ENCODE assay signal across 8 cellular contexts in genomic region chrX:12974797-12975669, GRCh38. TPM values are rescaled to one million over a fixed set of nuclear protein-coding genes. Genes with fewer than 3 reads are reported as not detected.
DNase-seq lines count a peak whose midpoint lies in the region; ATAC-seq and TF ChIP-seq lines count a peak whose summit lies in the region.

TMSB4X (plus strand) TSS chrX:12975110.

- H3K27ac Mint-ChIP-seq in T-helper 2 cell treated with Interferon-gamma antibody and Interleukin-4, amounts not matched to agents 5 μg/mL and 100 μg/mL, for 36 hours = peak within 1 kb of the TSS; percentile 99

- H3K9me3 ChIP-seq in psoas muscle (no peaks in the 10 kb centered on the region), uterus (no peaks in the 10 kb centered on the region)

- peak within 1 kb of the TSS; percentile 99 for H3K4me3 Mint-ChIP-seq in T-helper 2 cell treated with Interferon-gamma antibody and Interleukin-4, amounts not matched to agents 5 μg/mL and 100 μg/mL, for 36 hours

- 1 to 20% (median 1%) methylated on average over 35 to 60 of the region's 60 CpGs for WGBS in psoas muscle, 3 donors

- ATAC-seq in HG02763 (IDR thresholded peaks at IDR 0.05; ENCODE audit: unreplicated experiment) (peak; percentile 38), left ventricle myocardium superior (peak; percentile 85), psoas muscle (peak; percentile 73 to 83 (median 76))

- H3K9me3 Mint-ChIP-seq in T-helper 2 cell treated with Interferon-gamma antibody and Interleukin-4, amounts not matched to agents 5 μg/mL and 100 μg/mL, for 36 hours = no peaks in the 10 kb centered on the region

- H3K27ac ChIP-seq in angular gyrus (ENCODE audit: low read depth, low read length) (peak within 1 kb of the TSS; percentile 96), psoas muscle (peak within 1 kb of the TSS; percentile 80), uterus (peak within 1 kb of the TSS; percentile 97)

- intact Hi-C loops in left ventricle myocardium superior (cut with micrococcal nuclease) (loop anchor here (10.0 kb wide), 1 partner anchor 510 kb away; no protein-coding TSS in a partner anchor), psoas muscle (cut with DNase I) (no loop called here), uterus (cut with DNase I; ENCODE audit: low total_unique reads) (loop anchor here (5.0 to 10.0 kb wide), 2 partner anchors 130 to 512 kb away; no protein-coding TSS in a partner anchor)

- peak; percentile 92 to 97 for TF ChIP-seq POLR2A in uterus (IDR thresholded peaks at IDR 0.05)

- DNase-seq in NCI-H1930 (lab: John Stamatoyannopoulos, UW) (peak; percentile 72), left ventricle myocardium superior (peak; percentile 87), psoas muscle (peak; percentile 82 to 89), uterus (peak; percentile 84 to 87)
- peak; percentile 83 for DNase-seq in T-helper 2 cell treated with Interferon-gamma antibody and Interleukin-4, amounts not matched to agents 5 μg/mL and 100 μg/mL, for 36 hours (ENCODE audit: low spot score)

- H3K27me3 ChIP-seq in psoas muscle (ENCODE audit: insufficient read depth in 3 of 3, low read length in 2 of 3) (peaks cover 0 to 41% (median 0%) of the 10 kb centered on the region in 3 donors), uterus (no peaks in the 10 kb centered on the region)

- H3K36me3 Mint-ChIP-seq in T-helper 2 cell treated with Interferon-gamma antibody and Interleukin-4, amounts not matched to agents 5 μg/mL and 100 μg/mL, for 36 hours (ENCODE audit: low read depth) = peaks cover 41% of the 10 kb centered on the region

- TF ChIP-seq CTCF in psoas muscle (IDR thresholded peaks at IDR 0.05) = no peak
- no peak for TF ChIP-seq CTCF in uterus (IDR thresholded peaks at IDR 0.05)

- H3K4me3 ChIP-seq in GM08714 (ENCODE audit: low read length) (peak within 1 kb of the TSS; percentile 74), psoas muscle (peak within 1 kb of the TSS; percentile 73), uterus (peak within 1 kb of the TSS; percentile 50 to 73)

- peaks cover 2% of the 10 kb centered on the region for H3K27me3 Mint-ChIP-seq in T-helper 2 cell treated with Interferon-gamma antibody and Interleukin-4, amounts not matched to agents 5 μg/mL and 100 μg/mL, for 36 hours (ENCODE audit: low read depth)

- no peaks in the 10 kb centered on the region for H3K4me1 ChIP-seq in psoas muscle
- no peaks in the 10 kb centered on the region for H3K4me1 ChIP-seq in uterus

- no peaks in the 10 kb centered on the region for H3K36me3 ChIP-seq in psoas muscle (ENCODE audit: insufficient read depth in 1 of 2, low read depth in 1 of 2)
- no peaks in the 10 kb centered on the region for H3K36me3 ChIP-seq in uterus

- H3K4me1 Mint-ChIP-seq in T-helper 2 cell treated with Interferon-gamma antibody and Interleukin-4, amounts not matched to agents 5 μg/mL and 100 μg/mL, for 36 hours (ENCODE audit: low read depth) = peaks cover 37% of the 10 kb centered on the region

RNA-seq across cellular contexts. Expression of gene TMSB4X, which starts in this region (rescaled TPM):
- total RNA-seq in left ventricle myocardium superior (942 TPM), psoas muscle (100 to 1,000 TPM; 382 to 731 (median 461) TPM), uterus (1,000 to 10,000 TPM; 2,867 to 6,849 (median 3,091) TPM)
- 1,000 to 10,000 TPM in 1 of 3 donors, 100 to 1,000 TPM in 2; 534 to 1,148 (median 724) TPM for polyA plus RNA-seq in psoas muscle

Comparison
In these comparisons a context has a peak if more than half of its experiments do, and no peak if none do; other contexts are left out.
1. Peak in every context shown above with its lines: DNase-seq, ATAC-seq, H3K4me3 ChIP-seq and H3K27ac ChIP-seq.
2. intact Hi-C loops: an anchor here in left ventricle myocardium superior (10.0 kb wide) and uterus (5.0 to 10.0 kb wide); none called in psoas muscle.